ENCODE assay signal across 14 cellular contexts in the genomic region with DNA sequence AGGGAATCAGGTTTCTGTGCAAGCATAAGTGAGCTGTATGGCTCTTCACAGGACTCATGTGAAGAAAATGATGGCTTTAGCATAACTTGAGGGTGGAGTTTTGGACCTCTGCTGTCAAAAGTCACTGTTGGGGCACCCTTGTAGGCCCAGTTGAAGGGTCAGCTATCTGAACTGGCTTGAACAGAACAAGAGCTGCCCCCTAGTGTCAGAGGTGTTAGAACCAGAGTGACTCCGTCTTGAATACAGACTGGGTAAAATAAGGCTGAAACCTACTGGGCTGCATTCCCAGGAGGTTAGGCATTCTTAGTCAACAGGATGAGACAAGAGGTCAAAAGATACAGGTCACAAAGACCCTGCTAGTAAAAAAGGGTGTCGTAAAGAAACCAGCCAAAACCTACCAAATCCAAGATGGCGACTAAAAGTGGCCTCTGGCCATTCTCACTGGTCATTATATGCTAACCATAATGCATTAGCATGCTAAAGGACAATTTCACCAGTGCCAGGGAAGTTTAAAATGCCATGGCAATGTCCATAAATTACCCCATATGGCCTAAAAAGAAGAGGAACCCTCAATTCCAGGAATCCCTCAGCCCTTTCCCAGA.
DNase-seq lines count a peak whose midpoint lies in the region; ATAC-seq and TF ChIP-seq lines count a peak whose summit lies in the region.
"Had no signal": no experiment of that assay in that cellular context is flagged by ENCODE, and none has a peak within 500 bp of the region (broad histone marks: within the 10 kb centered on the region; RNA-seq: fewer than 3 reads in every experiment).

No MANE protein-coding gene starts in this region.

- peak overlapping the region; percentile 37 for H2AFZ ChIP-seq in mammary epithelial cell (ENCODE audit: low read depth, low read length)

- H3K9me3 ChIP-seq in HUES48 (ENCODE audit: control insufficient read depth, insufficient read depth, low read length), result no peaks in the 10 kb centered on the region
- H3K9me3 ChIP-seq in mammary epithelial cell (replicated peaks; ENCODE audit: insufficient read depth, low read length), result no peaks in the 10 kb centered on the region

- DNase-seq in GM10248 (ENCODE audit: extremely low spot score) (no peak), mammary epithelial cell (no peak), medulla oblongata (ENCODE audit: extremely low spot score) (no peak), Right ventricle myocardium inferior (ENCODE audit: missing footprints) (no peak)
- DNase-seq: activated naive CD4-positive, alpha-beta T cell treated with Interleukin-2 at 50 U/mL for 16 hours; CD4-positive, alpha-beta T cell; NCI-H146; NCI-H524 treated with DMSO at 0.1 percent for 48 hours; nephron progenitor cell had no signal

- ATAC-seq in Right ventricle myocardium inferior (no peak), GM19324 (IDR thresholded peaks at IDR 0.05; ENCODE audit: low FRiP score, unreplicated experiment) (no peak), HG03439 (IDR thresholded peaks at IDR 0.05; ENCODE audit: unreplicated experiment) (no peak)

- intact Hi-C loops in mammary epithelial cell (cut with micrococcal nuclease) (loop anchor here (5.0 kb wide), 1 partner anchor 534 kb away; a partner anchor contains a TSS), Right ventricle myocardium inferior (cut with DNase I) (no loop called here)

- H3K27me3 ChIP-seq in HUES48 (ENCODE audit: control insufficient read depth, insufficient read depth, low read length) (no peaks in the 10 kb centered on the region), mammary epithelial cell (ENCODE audit: insufficient read depth, low read length) (no peaks in the 10 kb centered on the region)
- H3K27me3 ChIP-seq: cardiac muscle cell had no signal

- H3K36me3 ChIP-seq in HUES48 (ENCODE audit: control insufficient read depth, insufficient read depth, low read length) (no peaks in the 10 kb centered on the region), mammary epithelial cell (ENCODE audit: insufficient read depth, low read length) (no peaks in the 10 kb centered on the region)
- H3K36me3 ChIP-seq: cardiac muscle cell had no signal

- dilution Hi-C loops in mammary epithelial cell (cut with HindIII; ENCODE audit: low sequenced_read_pairs), result no loop called here

- H3K4me2 ChIP-seq in mammary epithelial cell (ENCODE audit: insufficient read depth, low read depth, low read length), result no peak overlapping the region

- H3K4me3 ChIP-seq in HUES48 (ENCODE audit: low read depth, low read length), result no peak overlapping the region
- H3K4me3 ChIP-seq in mammary epithelial cell (replicated peaks in 1 of 3; ENCODE audit: insufficient read depth in 1 of 3, low read depth in 2 of 3, low read length in 3 of 3), result no peak overlapping the region
- H3K4me3 ChIP-seq: cardiac muscle cell had no signal

- WGBS in mammary epithelial cell (ENCODE audit: low coverage, missing lambda C conversion rate), result 64% methylated on average over 3 of the region's 3 CpGs

- no peaks in the 10 kb centered on the region for H3K9me3 Mint-ChIP-seq in nephron

- no peaks in the 10 kb centered on the region for H4K20me1 ChIP-seq in mammary epithelial cell (ENCODE audit: insufficient read depth, low read length)

- peak; percentile 28 for TF ChIP-seq CTCF in GM10248 (IDR thresholded peaks at IDR 0.05; ENCODE audit: control extremely low read depth, extremely low read depth, low read depth, missing control alignments)
- peak; percentile 15 to 31 for TF ChIP-seq CTCF in mammary epithelial cell (conservative IDR thresholded peaks at IDR 0.05 in 1 of 2, IDR thresholded peaks at IDR 0.05 in 1 of 2; ENCODE audit: extremely low read depth in 1 of 2, insufficient read depth in 1 of 2, low read depth in 1 of 2, low read length in 2 of 2)
- no peak for TF ChIP-seq CTCF in nephron (IDR thresholded peaks at IDR 0.05; ENCODE audit: unreplicated experiment in 3 of 3)

- no peaks in the 10 kb centered on the region for H3K79me2 ChIP-seq in mammary epithelial cell (ENCODE audit: insufficient read depth, low read length)

- H3K36me3 Mint-ChIP-seq in nephron (ENCODE audit: low read depth), result peaks cover 4% of the 10 kb centered on the region

- BruUV-seq in mammary epithelial cell (replicated peaks; lab: Mats Ljungman, UMichigan), result no TSS peak

- H3K9ac ChIP-seq in HUES48 (ENCODE audit: low read depth, low read length), result no peak overlapping the region
- H3K9ac ChIP-seq in mammary epithelial cell (ENCODE audit: insufficient read depth, low read length), result no peak overlapping the region

- in situ Hi-C loops in mammary epithelial cell (cut with MboI; ENCODE audit: low sequenced_read_pairs in 2 of 2), result no loop called here

- CTCF ChIA-PET in GM10248 (lab: Yijun Ruan, JAX) (interaction anchor here (1.6 to 3.6 kb wide), 2 partner anchors 14 to 17 kb away, joined by 3 to 15 read pairs; no protein-coding TSS in a partner anchor), mammary epithelial cell (lab: Charles Lee; ENCODE audit: low non-redundant PET) (no interaction called here)

- no peaks in the 10 kb centered on the region for H3K27me3 Mint-ChIP-seq in nephron (ENCODE audit: low read depth)
- H3K27me3 Mint-ChIP-seq: CD4-positive, alpha-beta T cell had no signal

- H3K4me1 ChIP-seq in HUES48 (ENCODE audit: control insufficient read depth, insufficient read depth, low read length), result peaks cover 10% of the 10 kb centered on the region
- peaks cover 14% of the 10 kb centered on the region for H3K4me1 ChIP-seq in mammary epithelial cell (ENCODE audit: insufficient read depth, low read length)

- peak overlapping the region; percentile 77 to 92 (median 91) for H3K27ac Mint-ChIP-seq in nephron
- H3K27ac Mint-ChIP-seq: CD4-positive, alpha-beta T cell had no signal

- peaks cover 12% of the 10 kb centered on the region for H3K4me1 Mint-ChIP-seq in nephron

- H3K4me3 Mint-ChIP-seq in nephron, result no peak overlapping the region
- H3K4me3 Mint-ChIP-seq: CD4-positive, alpha-beta T cell; nephron progenitor cell had no signal

- POLR2A ChIA-PET in GM10248 (lab: Yijun Ruan, JAX), result no interaction called here

- H3K27ac ChIP-seq in HUES48 (ENCODE audit: low read depth, low read length), result peak overlapping the region; percentile 11
- H3K27ac ChIP-seq in mammary epithelial cell (ENCODE audit: insufficient read depth, low read depth, low read length), result no peak overlapping the region
- H3K27ac ChIP-seq: cardiac muscle cell had no signal

Comparison
In these comparisons a context has a peak if more than half of its experiments do, and no peak if none do; other contexts are left out.
1. CTCF ChIP-seq: peak in GM10248 (single experiment) and mammary epithelial cell (2 of 2); none in nephron (0 of 3).